ENCODE assay signal across 1 cellular context in the genomic region with DNA sequence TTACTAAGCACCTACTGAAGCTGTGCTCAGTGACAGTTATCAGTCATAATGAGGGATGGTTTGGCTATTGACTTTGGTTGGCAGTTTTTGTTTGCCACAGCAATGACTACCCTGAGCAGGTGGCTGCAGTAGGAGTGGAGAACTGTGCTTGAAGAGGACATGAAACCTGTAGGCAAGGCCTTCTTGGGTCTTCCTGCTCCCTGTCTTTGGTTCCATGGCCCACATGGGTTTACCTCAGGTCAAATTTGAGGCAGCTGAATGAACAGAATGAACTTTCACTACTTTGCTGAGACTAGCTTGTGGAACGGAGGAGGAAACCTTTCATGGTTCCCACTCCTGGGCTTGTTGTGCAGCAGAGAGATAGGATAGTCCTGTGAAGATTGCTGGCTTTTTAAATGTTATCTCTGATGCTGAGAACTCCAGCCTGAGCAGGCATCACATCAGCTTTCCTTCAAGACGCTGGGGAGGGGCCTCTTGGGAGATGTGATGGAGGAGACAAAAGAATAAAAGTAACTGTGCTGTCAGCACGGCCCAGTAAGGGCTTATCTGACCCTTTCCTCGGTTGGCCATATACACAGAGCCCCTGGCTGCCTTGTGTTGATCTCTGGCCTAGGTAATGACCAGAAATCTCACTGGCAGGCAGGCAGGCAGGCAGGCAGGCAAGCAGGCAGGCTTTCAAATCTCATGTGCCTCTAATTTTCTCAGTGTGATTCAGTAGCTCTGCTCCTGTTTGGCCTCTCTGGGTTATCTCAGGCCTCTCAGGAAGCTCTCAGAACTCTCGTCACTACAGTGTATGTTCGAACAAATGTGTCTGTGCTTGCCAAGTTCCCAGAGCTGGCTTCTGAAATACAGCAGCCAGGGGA.
TF ChIP-seq lines count a peak whose summit lies in the region.

No MANE protein-coding gene starts in this region.

TF ChIP-seq in SK-N-SH treated with all-trans-retinoic acid at 6 μM for 48 hours, 23 proteins besides CTCF, POLR2A, EP300 and RAD21 (continued from another document):
- TF ChIP-seq, protein P1, sequence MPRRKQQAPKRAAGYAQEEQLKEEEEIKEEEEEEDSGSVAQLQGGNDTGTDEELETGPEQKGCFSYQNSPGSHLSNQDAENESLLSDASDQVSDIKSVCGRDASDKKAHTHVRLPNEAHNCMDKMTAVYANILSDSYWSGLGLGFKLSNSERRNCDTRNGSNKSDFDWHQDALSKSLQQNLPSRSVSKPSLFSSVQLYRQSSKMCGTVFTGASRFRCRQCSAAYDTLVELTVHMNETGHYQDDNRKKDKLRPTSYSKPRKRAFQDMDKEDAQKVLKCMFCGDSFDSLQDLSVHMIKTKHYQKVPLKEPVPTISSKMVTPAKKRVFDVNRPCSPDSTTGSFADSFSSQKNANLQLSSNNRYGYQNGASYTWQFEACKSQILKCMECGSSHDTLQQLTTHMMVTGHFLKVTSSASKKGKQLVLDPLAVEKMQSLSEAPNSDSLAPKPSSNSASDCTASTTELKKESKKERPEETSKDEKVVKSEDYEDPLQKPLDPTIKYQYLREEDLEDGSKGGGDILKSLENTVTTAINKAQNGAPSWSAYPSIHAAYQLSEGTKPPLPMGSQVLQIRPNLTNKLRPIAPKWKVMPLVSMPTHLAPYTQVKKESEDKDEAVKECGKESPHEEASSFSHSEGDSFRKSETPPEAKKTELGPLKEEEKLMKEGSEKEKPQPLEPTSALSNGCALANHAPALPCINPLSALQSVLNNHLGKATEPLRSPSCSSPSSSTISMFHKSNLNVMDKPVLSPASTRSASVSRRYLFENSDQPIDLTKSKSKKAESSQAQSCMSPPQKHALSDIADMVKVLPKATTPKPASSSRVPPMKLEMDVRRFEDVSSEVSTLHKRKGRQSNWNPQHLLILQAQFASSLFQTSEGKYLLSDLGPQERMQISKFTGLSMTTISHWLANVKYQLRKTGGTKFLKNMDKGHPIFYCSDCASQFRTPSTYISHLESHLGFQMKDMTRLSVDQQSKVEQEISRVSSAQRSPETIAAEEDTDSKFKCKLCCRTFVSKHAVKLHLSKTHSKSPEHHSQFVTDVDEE (CRISPR knock-in tag; IDR thresholded peaks at IDR 0.05): no peak
- TF ChIP-seq CSDC2 (CRISPR knock-in tag; IDR thresholded peaks at IDR 0.05) (no peak), BACH2 (CRISPR knock-in tag; IDR thresholded peaks at IDR 0.05; ENCODE audit: borderline replicate concordance) (no peak), ZFP3 (CRISPR knock-in tag; IDR thresholded peaks at IDR 0.05) (peak; percentile 69; the same call in 1 of the 2 replicates), ISL1 (CRISPR knock-in tag; IDR thresholded peaks at IDR 0.05) (peak; percentile 62), TOX (CRISPR knock-in tag; IDR thresholded peaks at IDR 0.05; ENCODE audit: borderline replicate concordance) (no peak)
